Comparison of ENCODE assay signal across 8 cellular contexts in genomic region chr12:14366211-14366762, GRCh38. TPM values are rescaled to one million over a fixed set of nuclear protein-coding genes. Genes with fewer than 3 reads are reported as not detected.
DNase-seq lines count a peak whose midpoint lies in the region; ATAC-seq, FAIRE-seq and TF ChIP-seq lines count a peak whose summit lies in the region.

No MANE protein-coding gene starts in this region.

- no peak for ATAC-seq in HG03280 (IDR thresholded peaks at IDR 0.05; ENCODE audit: unreplicated experiment)

- peak; percentile 45 for DNase-seq in AG10803 (ENCODE audit: low read depth)
- DNase-seq in H54 (ENCODE audit: insufficient read length, low spot score) = no peak
- DNase-seq in T-helper 2 cell treated with Interferon-gamma antibody and Interleukin-4, amounts not matched to agents 5 μg/mL and 100 μg/mL, for 36 hours (ENCODE audit: low spot score) = no peak
- DNase-seq in fibroblast of villous mesenchyme (ENCODE audit: low read depth) = peak; percentile 53
- DNase-seq in progenitor cell of endocrine pancreas (ENCODE audit: low spot score, unreplicated experiment) = no peak
- no peak for DNase-seq in effector CD4-positive, alpha-beta T cell
- no peak for DNase-seq in middle frontal gyrus (ENCODE audit: extremely low spot score, low spot score)

- H3K4me3 ChIP-seq in AG10803 (ENCODE audit: low read length) = peak overlapping the region; percentile 75
- peak overlapping the region; percentile 85 for H3K4me3 ChIP-seq in fibroblast of villous mesenchyme (ENCODE audit: low read depth, low read length)

- peak; percentile 42 for TF ChIP-seq CTCF in AG10803 (conservative IDR thresholded peaks at IDR 0.05; ENCODE audit: low read length)
- TF ChIP-seq CTCF in fibroblast of villous mesenchyme (IDR thresholded peaks at IDR 0.05; ENCODE audit: insufficient read depth, low read depth, low read length) = peak; percentile 30
- peak; percentile 48 for TF ChIP-seq CTCF in progenitor cell of endocrine pancreas (IDR thresholded peaks at IDR 0.05; ENCODE audit: unreplicated experiment)

- H3K9me3 Mint-ChIP-seq in T-helper 2 cell treated with Interferon-gamma antibody and Interleukin-4, amounts not matched to agents 5 μg/mL and 100 μg/mL, for 36 hours = peaks cover 12% of the 10 kb centered on the region
- H3K9me3 Mint-ChIP-seq in progenitor cell of endocrine pancreas (ENCODE audit: low read depth) = peaks cover 10% of the 10 kb centered on the region

- peaks cover 32% of the 10 kb centered on the region for H3K4me1 Mint-ChIP-seq in T-helper 2 cell treated with Interferon-gamma antibody and Interleukin-4, amounts not matched to agents 5 μg/mL and 100 μg/mL, for 36 hours (ENCODE audit: low read depth)
- peaks cover 17% of the 10 kb centered on the region for H3K4me1 Mint-ChIP-seq in progenitor cell of endocrine pancreas (ENCODE audit: low read depth)

- peak overlapping the region; percentile 95 for H3K27ac Mint-ChIP-seq in T-helper 2 cell treated with Interferon-gamma antibody and Interleukin-4, amounts not matched to agents 5 μg/mL and 100 μg/mL, for 36 hours
- peak overlapping the region; percentile 99 for H3K27ac Mint-ChIP-seq in progenitor cell of endocrine pancreas

- peak overlapping the region; percentile 84 for H3K4me3 Mint-ChIP-seq in T-helper 2 cell treated with Interferon-gamma antibody and Interleukin-4, amounts not matched to agents 5 μg/mL and 100 μg/mL, for 36 hours
- peak overlapping the region; percentile 91 for H3K4me3 Mint-ChIP-seq in progenitor cell of endocrine pancreas (ENCODE audit: low read depth)

- H3K36me3 Mint-ChIP-seq in T-helper 2 cell treated with Interferon-gamma antibody and Interleukin-4, amounts not matched to agents 5 μg/mL and 100 μg/mL, for 36 hours (ENCODE audit: low read depth) = peaks cover 37% of the 10 kb centered on the region
- peaks cover 19% of the 10 kb centered on the region for H3K36me3 Mint-ChIP-seq in progenitor cell of endocrine pancreas (ENCODE audit: insufficient read depth)

- peak; percentile 43 for FAIRE-seq in H54 (lab: Jason Lieb, UNC)

- no peak for TF ChIP-seq POLR2A in H54 (IDR thresholded peaks at IDR 0.05; ENCODE audit: low read depth, low read length)

- H3K27me3 Mint-ChIP-seq in T-helper 2 cell treated with Interferon-gamma antibody and Interleukin-4, amounts not matched to agents 5 μg/mL and 100 μg/mL, for 36 hours (ENCODE audit: low read depth) = no peaks in the 10 kb centered on the region
- H3K27me3 Mint-ChIP-seq in progenitor cell of endocrine pancreas = no peaks in the 10 kb centered on the region

RNA-seq across cellular contexts. Expression of gene ATF7IP, which starts 0.8 kb away (rescaled TPM):
- total RNA-seq in fibroblast of villous mesenchyme = 23.8 and 33.2 TPM in 2 replicates
- 185 and 186 TPM in 2 replicates for total RNA-seq in progenitor cell of endocrine pancreas

Comparison
In these comparisons a context has a peak if more than half of its experiments do, and no peak if none do; other contexts are left out.
1. DNase-seq: peak in AG10803 (single experiment) and fibroblast of villous mesenchyme (single experiment); none in H54 (single experiment), T-helper 2 cell treated with Interferon-gamma antibody and Interleukin-4, amounts not matched to agents 5 μg/mL and 100 μg/mL, for 36 hours (single experiment), progenitor cell of endocrine pancreas (single experiment), effector CD4-positive, alpha-beta T cell (single experiment) and middle frontal gyrus (single experiment).
2. Peak in every context shown above with its lines, with median percentiles within 50 percentile points of each other: CTCF ChIP-seq.